ENCODE assay signal across 29 cellular contexts in the genomic region with DNA sequence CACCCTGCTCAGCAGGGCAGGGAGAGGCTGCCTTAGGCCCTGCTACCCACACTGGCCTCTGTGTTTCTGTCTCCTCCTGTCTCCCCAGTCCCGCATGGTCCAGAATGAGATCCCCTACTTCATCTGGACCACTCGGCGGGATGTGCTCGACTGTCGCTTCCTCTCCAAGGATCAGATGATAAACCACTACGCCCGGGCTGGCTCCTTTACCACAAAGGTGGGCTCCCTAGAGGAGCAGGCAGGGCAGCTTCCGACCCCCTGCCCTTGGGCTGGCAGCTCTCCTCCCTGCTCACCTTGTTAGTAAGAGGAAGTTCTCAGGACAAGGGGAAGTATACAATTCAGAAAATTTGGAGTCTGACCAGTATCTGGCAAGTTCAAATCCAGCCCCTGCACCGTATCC.
"Had no signal": no experiment of that assay in that cellular context is flagged by ENCODE, and none has a peak within 500 bp of the region (broad histone marks: within the 10 kb centered on the region; RNA-seq: fewer than 3 reads in every experiment).

No MANE protein-coding gene starts in this region.

- H3K9me3 Mint-ChIP-seq: activated naive CD4-positive, alpha-beta T cell treated with anti-CD3 and anti-CD28 coated beads, Interleukin-2, amount 50 U/mL, for 72 hours; activated naive CD8-positive, alpha-beta T cell treated with anti-CD3 and anti-CD28 coated beads, Interleukin-2, amount 50 U/mL, for 24 hours; activated T-cell treated with anti-CD3 and anti-CD28 coated beads, Interleukin-2, amount 50 U/mL, for 24 hours; brain; central memory CD8-positive, alpha-beta T cell; T-helper 1 cell treated with Interleukin-12 subunit alpha and Interleukin-12 subunit beta and Interleukin-4 antibody, amounts not matched to agents 30 μg/mL and 1 μg/mL, for 36 hours had no signal

- H3K9ac ChIP-seq: KMS-11 had no signal

- H3K4me3 ChIP-seq: ascending aorta, Peyer's patch, SJSA1 had no signal

- H3K4me1 ChIP-seq: SJSA1 had no signal

- H3K27ac ChIP-seq: ascending aorta, KMS-11, Peyer's patch, RWPE1, SJSA1 had no signal

- H3K27ac Mint-ChIP-seq: activated CD8-positive, alpha-beta T cell treated with anti-CD3 and anti-CD28 coated beads, Interleukin-2, amount 10 ng/mL, durations not matched to agents 7 days and 5 days; activated naive CD8-positive, alpha-beta T cell treated with anti-CD3 and anti-CD28 coated beads, Interleukin-2, amount 50 U/mL, for 24 hours; activated T-cell treated with anti-CD3 and anti-CD28 coated beads, Interleukin-2, amount 50 U/mL, for 24 hours; brain; T-helper 1 cell treated with Interleukin-12 subunit alpha and Interleukin-12 subunit beta and Interleukin-4 antibody, amounts not matched to agents 30 μg/mL and 1 μg/mL, for 36 hours had no signal

- H3K27me3 ChIP-seq: ascending aorta, Peyer's patch, SJSA1 had no signal

- DNase-seq: activated CD4-positive, alpha-beta T cell treated with anti-CD3 and anti-CD28 coated beads for 4 hours; activated CD4-positive, alpha-beta T cell treated with anti-CD3 and anti-CD28 coated beads, Interleukin-2, amount 50 U/mL, for 4 hours; activated CD8-positive, alpha-beta memory T cell treated with anti-CD3 and anti-CD28 coated beads, Interleukin-2, amount 50 U/mL, for 48 hours; activated CD8-positive, alpha-beta T cell treated with anti-CD3 and anti-CD28 coated beads, Interleukin-2, amount 10 ng/mL, durations not matched to agents 7 days and 5 days; activated effector memory CD4-positive, alpha-beta T cell treated with anti-CD3 and anti-CD28 coated beads, Interleukin-2, amount 50 U/mL, for 16 hours; activated naive CD4-positive, alpha-beta T cell treated with Interleukin-2 at 50 U/mL for 16 hours; activated naive CD8-positive, alpha-beta T cell treated with anti-CD3 and anti-CD28 coated beads, Interleukin-2, amount 50 U/mL, for 24 hours; activated T-cell treated with anti-CD3 and anti-CD28 coated beads, Interleukin-2, amount 50 U/mL, for 24 hours; amniotic stem cell; NCI-H1092; NCI-H1417; NCI-H1694; NCI-H2029 treated with DMSO at 0.1 percent for 48 hours; NCI-H345; NCI-H510A; NCI-H526 treated with DMSO at 0.1 percent for 48 hours; NK-92 treated with Interleukin-12 subunit alpha and Interleukin-12 subunit beta, amount 100 ng/mL, for 24 hours; Peyer's patch; SHP77; SW 1271 had no signal

- H3K4me2 ChIP-seq: KMS-11 had no signal

- H3K4me3 Mint-ChIP-seq: activated CD8-positive, alpha-beta T cell treated with anti-CD3 and anti-CD28 coated beads, Interleukin-2, amount 10 ng/mL, durations not matched to agents 7 days and 5 days; activated naive CD8-positive, alpha-beta T cell treated with anti-CD3 and anti-CD28 coated beads, Interleukin-2, amount 50 U/mL, for 24 hours; activated T-cell treated with anti-CD3 and anti-CD28 coated beads, Interleukin-2, amount 50 U/mL, for 24 hours; brain; central memory CD8-positive, alpha-beta T cell; T-helper 1 cell treated with Interleukin-12 subunit alpha and Interleukin-12 subunit beta and Interleukin-4 antibody, amounts not matched to agents 30 μg/mL and 1 μg/mL, for 36 hours had no signal

- H3K27me3 Mint-ChIP-seq: activated naive CD8-positive, alpha-beta T cell treated with anti-CD3 and anti-CD28 coated beads, Interleukin-2, amount 50 U/mL, for 24 hours; activated T-cell treated with anti-CD3 and anti-CD28 coated beads, Interleukin-2, amount 50 U/mL, for 24 hours; brain; central memory CD8-positive, alpha-beta T cell had no signal

- ATAC-seq: activated CD8-positive, alpha-beta T cell treated with anti-CD3 and anti-CD28 coated beads, Interleukin-2, amount 10 ng/mL, durations not matched to agents 7 days and 5 days; activated naive CD8-positive, alpha-beta T cell treated with anti-CD3 and anti-CD28 coated beads, Interleukin-2, amount 50 U/mL, for 24 hours; SK-N-SH treated with all-trans-retinoic acid at 6 μM for 48 hours had no signal

- H3K9me3 ChIP-seq: ascending aorta, Peyer's patch, SJSA1 had no signal
